ENCODE assay signal across 2 cellular contexts in genomic region chr11:117631336-117632090, GRCh38.
TF ChIP-seq lines count a peak whose summit lies in the region.

No MANE protein-coding gene starts in this region.

TF ChIP-seq in IMR-90, 13 proteins besides CTCF, POLR2A, EP300 and RAD21:
- TF ChIP-seq BHLHE40 (IDR thresholded peaks at IDR 0.05; ENCODE audit: low read depth, low read length) (no peak), FOS (IDR thresholded peaks at IDR 0.05; ENCODE audit: low read depth, low read length) (no peak), CEBPB (IDR thresholded peaks at IDR 0.05; ENCODE audit: low read depth, low read length) (no peak), MAFK (IDR thresholded peaks at IDR 0.05; ENCODE audit: low read depth, low read length) (no peak), ELK1 (IDR thresholded peaks at IDR 0.05; ENCODE audit: borderline replicate concordance, low read depth, low read length) (no peak), MXI1 (IDR thresholded peaks at IDR 0.05; ENCODE audit: borderline replicate concordance, low read depth, low read length) (no peak), RFX5 (IDR thresholded peaks at IDR 0.05; ENCODE audit: low read depth, low read length) (no peak), SMC3 (IDR thresholded peaks at IDR 0.05; ENCODE audit: low read depth, low read length) (no peak), CHD1 (IDR thresholded peaks at IDR 0.05; ENCODE audit: low read depth, low read length) (no peak), USF2 (IDR thresholded peaks at IDR 0.05; ENCODE audit: low read depth, low read length) (no peak), MAZ (IDR thresholded peaks at IDR 0.05; ENCODE audit: borderline replicate concordance, low read depth, low read length) (no peak), RCOR1 (IDR thresholded peaks at IDR 0.05; ENCODE audit: insufficient replicate concordance, low read length) (no peak), NFE2L2 (IDR thresholded peaks at IDR 0.05; ENCODE audit: low read depth, low read length) (no peak)

TF ChIP-seq in WTC11, 78 proteins besides CTCF, POLR2A, EP300 and RAD21:
- TF ChIP-seq ZNF512 (CRISPR knock-in tag; IDR thresholded peaks at IDR 0.05; ENCODE audit: borderline replicate concordance), result no peak
